In the genomic region with DNA sequence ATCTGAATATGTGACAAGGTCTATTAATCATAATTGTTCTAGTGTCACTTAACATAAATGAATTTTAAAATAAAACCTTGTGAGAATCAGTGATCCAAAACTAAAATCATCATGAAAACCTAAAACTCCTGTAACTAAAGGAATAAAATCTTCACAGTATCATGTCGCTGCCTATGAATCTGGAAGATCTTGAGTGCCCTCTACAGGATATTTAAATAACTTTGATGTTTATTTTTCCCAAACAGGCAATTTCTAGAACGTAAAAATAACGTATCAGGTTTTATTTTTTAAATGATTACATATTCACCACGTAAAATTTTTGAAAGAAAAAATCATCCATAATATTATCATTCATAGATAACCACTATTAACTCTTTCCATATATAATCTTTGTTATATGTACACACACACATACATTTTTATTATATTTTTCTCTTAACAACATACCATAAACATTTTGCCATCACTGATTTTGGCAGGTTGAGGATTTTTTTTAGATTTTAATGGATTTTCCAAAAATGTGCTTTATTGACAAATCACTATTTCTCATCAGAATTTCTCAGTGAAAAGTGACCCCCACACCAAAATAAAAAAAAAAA, we compare ENCODE assay signal across 9 cellular contexts.
A peak's percentile ranks its signal among the peaks of the same experiment; 100 is the strongest.
DNase-seq lines count a peak whose midpoint lies in the region; ATAC-seq, FAIRE-seq and TF ChIP-seq lines count a peak whose summit lies in the region.
"Had no signal": no experiment of that assay in that cellular context is flagged by ENCODE, and none has a peak within 500 bp of the region (broad histone marks: within the 10 kb centered on the region; RNA-seq: fewer than 3 reads in every experiment).

No MANE protein-coding gene starts in this region.

- no peaks in the 10 kb centered on the region for H3K9me3 ChIP-seq in gastroesophageal sphincter
- H3K9me3 ChIP-seq: BLaER1 had no signal

- no peak overlapping the region for H3K27ac ChIP-seq in gastroesophageal sphincter
- H3K27ac ChIP-seq: BLaER1 had no signal

- peak in 3 of 4 experiments; percentile 28 to 52 (median 40) for TF ChIP-seq CTCF in gastroesophageal sphincter (IDR thresholded peaks at IDR 0.05)

- no peak for TF ChIP-seq POLR2A in gastroesophageal sphincter (IDR thresholded peaks at IDR 0.05)

- no peak for ATAC-seq in gastroesophageal sphincter
- ATAC-seq in HG02938 (IDR thresholded peaks at IDR 0.05; ENCODE audit: unreplicated experiment) = no peak

- no peaks in the 10 kb centered on the region for H3K27me3 ChIP-seq in gastroesophageal sphincter
- H3K27me3 ChIP-seq: BLaER1 had no signal

- in situ Hi-C loops in KBM-7 (cut with MboI; ENCODE audit: low pct_unique_long_range_greater_than_20kb, low sequenced_read_pairs) = no loop called here

- FAIRE-seq in urothelium cell line (lab: Jason Lieb, UNC) = no peak

- no peak overlapping the region for H3K4me3 ChIP-seq in gastroesophageal sphincter
- H3K4me3 ChIP-seq: BLaER1 had no signal

- 1% methylated on average over 4 of the region's 4 CpGs for WGBS in gastroesophageal sphincter (ENCODE audit: low coverage in 1 of 2), 2 donors

- no peaks in the 10 kb centered on the region for H3K36me3 ChIP-seq in gastroesophageal sphincter
- H3K36me3 ChIP-seq: BLaER1 had no signal

- TF ChIP-seq EP300 in gastroesophageal sphincter (IDR thresholded peaks at IDR 0.05) = no peak

- DNase-seq in DMS79 treated with DMSO at 0.1 percent for 48 hours (lab: John Stamatoyannopoulos, UW) = peak; percentile 7
- no peak for DNase-seq in DMS79 (lab: John Stamatoyannopoulos, UW)
- peak; percentile 50 for DNase-seq in KBM-7
- peak; percentile 44 for DNase-seq in SKM-1 (lab: John Stamatoyannopoulos, UW; ENCODE audit: unreplicated experiment)
- peak; percentile 19 for DNase-seq in urothelium cell line (ENCODE audit: low spot score)
- no peak for DNase-seq in NCI-H187 treated with DMSO at 0.1 percent for 48 hours (lab: John Stamatoyannopoulos, UW)

- H3K4me1 ChIP-seq in gastroesophageal sphincter = no peaks in the 10 kb centered on the region
- H3K4me1 ChIP-seq: BLaER1 had no signal

Comparison
In these comparisons a context has a peak if more than half of its experiments do, and no peak if none do; other contexts are left out.
1. DNase-seq: peak in DMS79 treated with DMSO at 0.1 percent for 48 hours (single experiment), KBM-7 (single experiment), SKM-1 (single experiment) and urothelium cell line (single experiment); none in DMS79 (single experiment) and NCI-H187 treated with DMSO at 0.1 percent for 48 hours (single experiment).